Comparison of ENCODE assay signal across 9 cellular contexts in the genomic region with DNA sequence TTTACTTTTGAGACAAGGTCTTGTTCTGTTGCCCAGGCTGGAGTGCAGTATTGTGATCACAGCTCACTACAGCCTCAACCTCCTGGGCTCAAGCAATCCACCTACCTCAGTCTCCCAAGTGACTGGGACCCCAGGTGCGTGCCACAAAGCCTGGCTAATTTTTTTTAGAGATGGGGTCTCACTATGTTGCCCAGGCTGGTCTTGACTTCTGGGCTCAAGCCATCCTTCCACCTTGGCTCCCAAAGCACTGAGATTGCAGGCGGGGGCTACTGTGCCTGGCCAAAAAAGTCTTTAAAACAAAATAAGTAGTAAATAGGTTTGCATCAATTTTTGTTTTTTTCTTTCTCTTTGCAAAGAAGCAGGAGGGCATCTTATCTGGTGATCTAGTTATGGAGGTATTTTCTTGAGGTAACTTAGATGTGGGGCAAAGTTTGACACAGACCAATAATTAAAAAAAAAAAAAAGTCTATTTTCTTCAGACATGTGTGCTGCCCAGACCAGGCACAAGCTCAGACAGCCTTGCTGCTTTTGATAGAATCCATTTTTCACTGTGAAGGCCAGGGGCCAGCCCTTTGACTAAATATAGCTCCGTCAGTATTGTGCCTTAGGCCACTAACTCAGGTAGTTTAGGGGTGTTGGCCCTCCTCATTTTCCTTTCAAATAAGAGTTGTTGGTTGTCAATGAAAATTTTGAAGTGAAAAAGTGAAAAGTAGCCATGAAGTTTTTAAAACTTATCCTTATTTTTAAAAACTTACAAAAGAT. TPM values are rescaled to one million over a fixed set of nuclear protein-coding genes. Genes with fewer than 3 reads are reported as not detected.
A peak's percentile ranks its signal among the peaks of the same experiment; 100 is the strongest.
DNase-seq lines count a peak whose midpoint lies in the region; ATAC-seq, FAIRE-seq and TF ChIP-seq lines count a peak whose summit lies in the region.
"Had no signal": no experiment of that assay in that cellular context is flagged by ENCODE, and none has a peak within 500 bp of the region (broad histone marks: within the 10 kb centered on the region; RNA-seq: fewer than 3 reads in every experiment).

No MANE protein-coding gene starts in this region.

- in situ Hi-C loops in brain microvascular endothelial cell (cut with HindIII; ENCODE audit: low pct_ligation_motif_present, low sequenced_read_pairs), result no loop called here

- H3K36me3 ChIP-seq in brain microvascular endothelial cell (replicated peaks) (no peaks in the 10 kb centered on the region), upper lobe of left lung (no peaks in the 10 kb centered on the region)

- H3K9me3 Mint-ChIP-seq in activated T-cell treated with anti-CD3 and anti-CD28 coated beads, Interleukin-2, amount 50 U/mL, for 4 hours, result no peaks in the 10 kb centered on the region

- WGBS in upper lobe of left lung, 2 donors, result 81 to 87% methylated on average over 3 of the region's 3 CpGs

- no peak for DNase-seq in activated T-cell treated with anti-CD3 and anti-CD28 coated beads, Interleukin-2, amount 50 U/mL, for 4 hours
- no peak for DNase-seq in activated T-cell treated with anti-CD3 and anti-CD28 coated beads, Interleukin-2, amount 50 U/mL, for 48 hours
- no peak for DNase-seq in brain microvascular endothelial cell
- DNase-seq in upper lobe of left lung, result no peak
- DNase-seq in HTR-8/SVneo (ENCODE audit: insufficient read length, low spot score), result no peak
- no peak for DNase-seq in urothelium cell line (ENCODE audit: low spot score)
- no peak for DNase-seq in DMS 273 (lab: John Stamatoyannopoulos, UW; ENCODE audit: unreplicated experiment)

- H3K4me1 Mint-ChIP-seq in activated T-cell treated with anti-CD3 and anti-CD28 coated beads, Interleukin-2, amount 50 U/mL, for 4 hours (ENCODE audit: low read depth), result peaks cover 74% of the 10 kb centered on the region

- no peak for TF ChIP-seq POLR2A in upper lobe of left lung (IDR thresholded peaks at IDR 0.05)

- H3K27me3 ChIP-seq in brain microvascular endothelial cell (replicated peaks) (no peaks in the 10 kb centered on the region), mononuclear cell (ENCODE audit: insufficient read depth, low read length) (no peaks in the 10 kb centered on the region), upper lobe of left lung (no peaks in the 10 kb centered on the region)

- TF ChIP-seq EP300 in upper lobe of left lung (IDR thresholded peaks at IDR 0.05), result no peak

- no peaks in the 10 kb centered on the region for H3K27me3 Mint-ChIP-seq in activated T-cell treated with anti-CD3 and anti-CD28 coated beads, Interleukin-2, amount 50 U/mL, for 4 hours (ENCODE audit: low read depth)

- FAIRE-seq in HTR-8/SVneo (lab: Jason Lieb, UNC), result no peak
- FAIRE-seq in urothelium cell line (lab: Jason Lieb, UNC), result no peak
- FAIRE-seq: frontal cortex had no signal

- ATAC-seq in activated T-cell treated with anti-CD3 and anti-CD28 coated beads, Interleukin-2, amount 50 U/mL, for 4 hours, result no peak
- ATAC-seq in upper lobe of left lung (ENCODE audit: low FRiP score in 2 of 2), result no peak

- H3K4me3 Mint-ChIP-seq in activated T-cell treated with anti-CD3 and anti-CD28 coated beads, Interleukin-2, amount 50 U/mL, for 4 hours, result peak overlapping the region; percentile 92

- H3K27ac ChIP-seq in brain microvascular endothelial cell (peak overlapping the region; percentile 88), upper lobe of left lung (peak overlapping the region; percentile 93 to 96 (median 94))

- H3K9me3 ChIP-seq in mononuclear cell (ENCODE audit: low read depth, low read length) (no peaks in the 10 kb centered on the region), upper lobe of left lung (no peaks in the 10 kb centered on the region)

- H3K4me3 ChIP-seq in brain microvascular endothelial cell (ENCODE audit: low read depth, low read length), result no peak overlapping the region
- H3K4me3 ChIP-seq in mononuclear cell (ENCODE audit: low read length), result peak overlapping the region; percentile 94
- peak overlapping the region in 3 of 4 donors; percentile 85 to 91 (median 90) for H3K4me3 ChIP-seq in upper lobe of left lung

- peaks cover 12% of the 10 kb centered on the region for H3K36me3 Mint-ChIP-seq in activated T-cell treated with anti-CD3 and anti-CD28 coated beads, Interleukin-2, amount 50 U/mL, for 4 hours (ENCODE audit: insufficient read depth)

- H3K4me1 ChIP-seq in mononuclear cell (ENCODE audit: insufficient read depth, low read length), result peaks cover 87% of the 10 kb centered on the region
- peaks cover 77 to 87% (median 81%) of the 10 kb centered on the region in 4 donors for H3K4me1 ChIP-seq in upper lobe of left lung

- TF ChIP-seq CTCF in brain microvascular endothelial cell (IDR thresholded peaks at IDR 0.05; ENCODE audit: low read depth, low read length, missing control alignments), result no peak
- no peak for TF ChIP-seq CTCF in upper lobe of left lung (IDR thresholded peaks at IDR 0.05)

RNA-seq across cellular contexts. Expression of gene ARL6IP5, which starts 2.5 kb away (rescaled TPM):
- 10 to 100 TPM; 50.1 to 58.6 (median 58.5) TPM for total RNA-seq in activated T-cell treated with anti-CD3 and anti-CD28 coated beads, Interleukin-2, amount 50 U/mL, for 4 hours
- total RNA-seq in mononuclear cell, result 72.2 TPM
- total RNA-seq in upper lobe of left lung, result 100 to 1,000 TPM in 4 of 6 donors, 10 to 100 TPM in 2; 34.6 to 145 (median 125) TPM

RNA-seq across cellular contexts. Expression of gene UBA3, which starts 7.0 kb away (rescaled TPM):
- total RNA-seq in activated T-cell treated with anti-CD3 and anti-CD28 coated beads, Interleukin-2, amount 50 U/mL, for 4 hours, result 10 to 100 TPM; 59.3 to 62.6 (median 61.6) TPM
- total RNA-seq in mononuclear cell, result 48.8 TPM
- 10 to 100 TPM; 36.8 to 71.9 (median 50.5) TPM for total RNA-seq in upper lobe of left lung

RNA-seq across cellular contexts. Expression of gene TMF1, which starts 35.1 kb away (rescaled TPM):
- 10 to 100 TPM; 21.0 to 27.4 (median 23.6) TPM for total RNA-seq in activated T-cell treated with anti-CD3 and anti-CD28 coated beads, Interleukin-2, amount 50 U/mL, for 4 hours
- total RNA-seq in mononuclear cell (81.4 TPM), upper lobe of left lung (100 to 1,000 TPM in 1 of 6 donors, 10 to 100 TPM in 5; 30.2 to 212 (median 53.0) TPM)

RNA-seq across cellular contexts. Expression of gene LMOD3, which starts 35.2 kb away (rescaled TPM):
- not detected for total RNA-seq in activated T-cell treated with anti-CD3 and anti-CD28 coated beads, Interleukin-2, amount 50 U/mL, for 4 hours
- total RNA-seq in mononuclear cell (not detected), upper lobe of left lung (1 to 10 TPM in 1 of 6 donors, under 1 TPM in 3, not detected in 2; 0.17 to 4.2 (median 0.40) TPM)
